ENCODE assay signal across 1 cellular context in the genomic region with DNA sequence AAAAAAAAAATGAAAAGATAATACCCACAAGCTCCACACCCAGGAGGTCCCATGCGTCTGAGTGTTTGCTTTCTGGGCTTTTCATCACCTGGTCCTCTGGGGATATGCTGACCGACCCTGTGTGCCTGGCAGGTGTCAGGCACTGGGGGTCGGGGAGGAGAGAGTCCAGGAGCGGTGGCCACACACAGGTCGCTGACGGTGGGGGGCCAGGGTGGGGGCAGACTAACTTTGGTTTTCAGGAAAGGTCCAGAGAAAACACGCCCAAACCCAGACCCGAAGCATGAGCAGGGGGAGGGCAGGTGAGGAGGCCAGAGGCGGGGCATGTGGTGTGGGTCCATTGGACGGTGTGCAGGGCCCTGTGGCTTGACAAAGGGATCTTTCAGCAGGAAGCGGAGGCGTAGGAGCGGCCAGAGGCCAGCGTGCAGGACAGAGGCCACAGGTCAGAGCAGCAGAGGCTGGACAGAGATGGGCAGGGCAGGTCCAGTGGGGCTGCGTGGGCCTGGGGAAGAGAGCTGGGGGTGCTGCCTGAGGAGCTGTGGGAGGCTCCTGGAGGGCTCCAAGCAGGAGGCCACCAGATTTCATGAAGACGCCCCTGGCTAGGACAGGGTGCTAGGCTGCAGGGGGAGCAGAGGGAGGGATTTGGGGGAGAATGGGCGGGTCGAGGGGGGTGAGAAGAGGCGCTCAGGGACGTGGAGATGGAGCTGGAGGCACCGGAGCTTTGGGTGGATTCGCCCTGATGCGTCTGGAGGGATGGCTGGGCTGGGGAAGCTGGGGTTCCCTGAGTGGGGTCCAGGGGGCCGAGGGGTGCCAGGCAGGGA.
TF ChIP-seq lines count a peak whose summit lies in the region.

No MANE protein-coding gene starts in this region.

TF ChIP-seq in HCT116, 20 proteins besides CTCF, POLR2A, EP300 and RAD21 (continued from another document):
- TF ChIP-seq, protein P1, sequence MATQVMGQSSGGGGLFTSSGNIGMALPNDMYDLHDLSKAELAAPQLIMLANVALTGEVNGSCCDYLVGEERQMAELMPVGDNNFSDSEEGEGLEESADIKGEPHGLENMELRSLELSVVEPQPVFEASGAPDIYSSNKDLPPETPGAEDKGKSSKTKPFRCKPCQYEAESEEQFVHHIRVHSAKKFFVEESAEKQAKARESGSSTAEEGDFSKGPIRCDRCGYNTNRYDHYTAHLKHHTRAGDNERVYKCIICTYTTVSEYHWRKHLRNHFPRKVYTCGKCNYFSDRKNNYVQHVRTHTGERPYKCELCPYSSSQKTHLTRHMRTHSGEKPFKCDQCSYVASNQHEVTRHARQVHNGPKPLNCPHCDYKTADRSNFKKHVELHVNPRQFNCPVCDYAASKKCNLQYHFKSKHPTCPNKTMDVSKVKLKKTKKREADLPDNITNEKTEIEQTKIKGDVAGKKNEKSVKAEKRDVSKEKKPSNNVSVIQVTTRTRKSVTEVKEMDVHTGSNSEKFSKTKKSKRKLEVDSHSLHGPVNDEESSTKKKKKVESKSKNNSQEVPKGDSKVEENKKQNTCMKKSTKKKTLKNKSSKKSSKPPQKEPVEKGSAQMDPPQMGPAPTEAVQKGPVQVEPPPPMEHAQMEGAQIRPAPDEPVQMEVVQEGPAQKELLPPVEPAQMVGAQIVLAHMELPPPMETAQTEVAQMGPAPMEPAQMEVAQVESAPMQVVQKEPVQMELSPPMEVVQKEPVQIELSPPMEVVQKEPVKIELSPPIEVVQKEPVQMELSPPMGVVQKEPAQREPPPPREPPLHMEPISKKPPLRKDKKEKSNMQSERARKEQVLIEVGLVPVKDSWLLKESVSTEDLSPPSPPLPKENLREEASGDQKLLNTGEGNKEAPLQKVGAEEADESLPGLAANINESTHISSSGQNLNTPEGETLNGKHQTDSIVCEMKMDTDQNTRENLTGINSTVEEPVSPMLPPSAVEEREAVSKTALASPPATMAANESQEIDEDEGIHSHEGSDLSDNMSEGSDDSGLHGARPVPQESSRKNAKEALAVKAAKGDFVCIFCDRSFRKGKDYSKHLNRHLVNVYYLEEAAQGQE (IDR thresholded peaks at IDR 0.05; ENCODE audit: low read depth) = no peak
- no peak for TF ChIP-seq CEBPB (IDR thresholded peaks at IDR 0.05; ENCODE audit: low read depth)
- TF ChIP-seq ZNF274 (IDR thresholded peaks at IDR 0.05; ENCODE audit: low read depth, low read length) = no peak
